In genomic region chr7:67738145-67738544, GRCh38 we compare ENCODE assay signal across 24 cellular contexts.
"Had no signal": no experiment of that assay in that cellular context is flagged by ENCODE, and none has a peak within 500 bp of the region (broad histone marks: within the 10 kb centered on the region; RNA-seq: fewer than 3 reads in every experiment).

No MANE protein-coding gene starts in this region.

- H2AFZ ChIP-seq: hepatocyte, parathyroid adenoma had no signal

- H3K4me2 ChIP-seq: hepatocyte, smooth muscle cell had no signal

- H3K27ac ChIP-seq: colonic mucosa, epithelial cell of prostate, heart left ventricle, hepatocyte, neutrophil, parathyroid adenoma, thyroid gland had no signal

- H3K9ac ChIP-seq: parathyroid adenoma had no signal

- H3K4me3 ChIP-seq: colonic mucosa, gastroesophageal sphincter, heart left ventricle, hepatocyte, mucosa of descending colon, smooth muscle cell, thyroid gland had no signal

- H3K79me2 ChIP-seq: hepatocyte, parathyroid adenoma had no signal

- H3K9me3 ChIP-seq: colonic mucosa, gastroesophageal sphincter, neutrophil, thyroid gland had no signal

- FAIRE-seq: kidney had no signal

- ATAC-seq: esophagus mucosa; natural killer cell treated with Interleukin-12 subunit alpha and Interleukin-12 subunit beta and Interleukin-15 and Interleukin-18, amount 100 ng/mL, for 72 hours; stimulated activated naive CD8-positive, alpha-beta T cell treated with anti-CD3 and anti-CD28 coated beads, Interleukin-15, amount 100 ng/mL, for 72 hours had no signal

- DNase-seq: colonic mucosa; effector CD8-positive, alpha-beta T cell; endodermal cell; heart left ventricle; kidney; mesenchymal stem cell; mucosa of descending colon; naive B cell; stimulated activated CD4-positive, alpha-beta T cell treated with anti-CD3 and anti-CD28 coated beads, Interleukin-12 subunit alpha, Interleukin-12 subunit beta, amount 100 ng/mL, for 4 hours; stimulated activated CD4-positive, alpha-beta T cell treated with anti-CD3 and anti-CD28 coated beads, Interleukin-1b, Interleukin-23, amount 100 ng/mL, for 48 hours; stimulated activated CD4-positive, alpha-beta T cell treated with anti-CD3 and anti-CD28 coated beads, Interleukin-4, amount 100 ng/mL, for 1 hour; stimulated activated CD8-positive, alpha-beta memory T cell treated with anti-CD3 and anti-CD28 coated beads, Interleukin-4, amount 100 ng/mL, for 48 hours; stimulated activated naive CD4-positive, alpha-beta T cell; stimulated activated naive CD8-positive, alpha-beta T cell treated with anti-CD3 and anti-CD28 coated beads, Interleukin-15, amount 100 ng/mL, for 72 hours; thyroid gland; trophoblast cell had no signal

- H3K27me3 ChIP-seq: colonic mucosa, gastroesophageal sphincter, heart left ventricle, hepatocyte, neutrophil, thyroid gland had no signal

- H3K36me3 ChIP-seq: colonic mucosa, gastroesophageal sphincter, heart left ventricle, neutrophil, thyroid gland had no signal

- H3K4me1 ChIP-seq: colonic mucosa, gastroesophageal sphincter, heart left ventricle, parathyroid adenoma, thyroid gland had no signal
